Comparison of ENCODE assay signal across 8 cellular contexts in the genomic region with DNA sequence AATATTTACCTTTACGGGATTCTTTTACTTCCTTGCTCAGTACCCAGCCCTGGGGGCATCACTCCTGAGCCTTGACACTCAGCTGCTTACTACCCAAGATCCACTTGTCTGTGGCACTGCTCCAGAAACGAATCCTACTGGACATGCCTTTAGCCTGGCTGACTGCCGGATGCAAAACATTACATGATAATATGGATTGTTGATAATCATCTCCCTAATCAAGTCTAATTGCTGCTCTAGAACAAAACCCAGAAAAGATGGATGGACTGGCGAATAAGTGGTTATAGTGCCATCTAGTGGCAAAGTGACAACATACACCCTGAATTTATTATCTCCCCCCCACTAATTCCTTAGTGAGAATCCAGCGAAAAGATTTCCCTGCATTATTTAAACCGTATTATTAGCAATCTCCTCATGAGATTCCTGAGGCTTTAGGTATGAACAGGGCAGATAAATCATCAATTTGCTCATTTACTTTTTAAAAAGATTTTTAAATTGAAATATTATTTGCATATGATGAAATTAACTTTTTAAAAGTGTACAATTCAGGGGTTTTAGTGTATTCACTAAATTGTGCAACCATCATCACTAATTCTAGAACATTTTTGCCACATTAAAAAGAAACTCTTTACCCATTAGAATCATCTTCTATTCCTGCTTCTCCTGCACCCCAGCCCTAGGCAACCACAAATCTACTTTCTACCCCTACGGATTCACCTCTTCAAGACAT.
DNase-seq lines count a peak whose midpoint lies in the region; ATAC-seq and TF ChIP-seq lines count a peak whose summit lies in the region.

No MANE protein-coding gene starts in this region.

- DNase-seq in AG09309 (ENCODE audit: low read depth) (no peak), NCI-H1694 treated with DMSO at 0.1 percent for 48 hours (lab: John Stamatoyannopoulos, UW) (peak; percentile 78), T1000 (lab: John Stamatoyannopoulos, UW) (peak; percentile 64), fibroblast of the aortic adventitia (ENCODE audit: low read depth) (peak; percentile 78)

- H3K4me3 ChIP-seq in AG09309 (ENCODE audit: control insufficient read depth, low read depth, low read length), result no peak overlapping the region
- no peak overlapping the region for H3K4me3 ChIP-seq in fibroblast of the aortic adventitia (ENCODE audit: low read depth, low read length)
- H3K4me3 ChIP-seq in neutrophil (ENCODE audit: low read depth in 1 of 2, low read length in 1 of 2), result no peak overlapping the region

- no peak overlapping the region for H3K27ac ChIP-seq in neutrophil

- peaks cover 8% of the 10 kb centered on the region for H3K27me3 ChIP-seq in neutrophil

- no peaks in the 10 kb centered on the region for H3K4me1 ChIP-seq in neutrophil (ENCODE audit: control insufficient read depth in 1 of 2, insufficient read depth in 1 of 2, low read depth in 1 of 2, low read length in 1 of 2)

- TF ChIP-seq CTCF in AG09309 (IDR thresholded peaks at IDR 0.05; ENCODE audit: control insufficient read depth, insufficient read depth, low read depth, low read length, missing control alignments) (peak; percentile 62), GM12874 (IDR thresholded peaks at IDR 0.05; ENCODE audit: insufficient read depth, low read depth, low read length) (peak; percentile 43), fibroblast of the aortic adventitia (IDR thresholded peaks at IDR 0.05; ENCODE audit: insufficient read depth, low read length) (peak; percentile 57), neutrophil (IDR thresholded peaks at IDR 0.05) (peak; percentile 76)

- H3K9me3 ChIP-seq in neutrophil, result no peaks in the 10 kb centered on the region

- H3K36me3 ChIP-seq in neutrophil, result no peaks in the 10 kb centered on the region

- ATAC-seq in HG02870 (IDR thresholded peaks at IDR 0.05; ENCODE audit: unreplicated experiment) (no peak), GM18868 (IDR thresholded peaks at IDR 0.05; ENCODE audit: unreplicated experiment) (no peak)
